In genomic region chr21:34707876-34708325, GRCh38 we compare ENCODE assay signal across 10 cellular contexts. TPM values are rescaled to one million over a fixed set of nuclear protein-coding genes. Genes with fewer than 3 reads are reported as not detected.
DNase-seq lines count a peak whose midpoint lies in the region; ATAC-seq and TF ChIP-seq lines count a peak whose summit lies in the region.
"Had no signal": no experiment of that assay in that cellular context is flagged by ENCODE, and none has a peak within 500 bp of the region (broad histone marks: within the 10 kb centered on the region; RNA-seq: fewer than 3 reads in every experiment).

No MANE protein-coding gene starts in this region.

- intact Hi-C loops in Caco-2 (cut with micrococcal nuclease; ENCODE audit: unreplicated experiment) = no loop called here

- H3K36me3 ChIP-seq in Caco-2 (ENCODE audit: control insufficient read depth, insufficient read depth, low read length) = no peaks in the 10 kb centered on the region

- POLR2A ChIA-PET in Caco-2 (lab: Charles Lee) = no interaction called here

- no peak for DNase-seq in activated CD4-positive, CD25-positive, alpha-beta regulatory T cell (lab: John Stamatoyannopoulos, UW)
- peak; percentile 81 for DNase-seq in activated CD8-positive, alpha-beta memory T cell treated with anti-CD3 and anti-CD28 coated beads, Interleukin-2, amount 10 ng/mL, durations not matched to agents 7 days and 5 days
- DNase-seq in stimulated activated naive B cell treated with anti-CD40 and anti-IgM and Interleukin-4, amounts not matched to agents 10 μg/mL and 1 μg/mL and 100 μg/mL, for 72 hours = peak; percentile 42
- DNase-seq in Caco-2 = no peak
- DNase-seq in progenitor cell of endocrine pancreas (ENCODE audit: low spot score, unreplicated experiment) = no peak

- H3K27me3 ChIP-seq in Caco-2 (replicated peaks; ENCODE audit: control insufficient read depth, insufficient read depth, low read length) = no peaks in the 10 kb centered on the region

- H3K9me3 Mint-ChIP-seq in activated CD8-positive, alpha-beta memory T cell treated with anti-CD3 and anti-CD28 coated beads, Interleukin-2, amount 10 ng/mL, durations not matched to agents 7 days and 5 days (ENCODE audit: low read depth) = no peaks in the 10 kb centered on the region
- H3K9me3 Mint-ChIP-seq in stimulated activated naive B cell treated with anti-CD40 and anti-IgM and Interleukin-4, amounts not matched to agents 10 μg/mL and 1 μg/mL and 100 μg/mL, for 72 hours = no peaks in the 10 kb centered on the region
- H3K9me3 Mint-ChIP-seq in Caco-2 (ENCODE audit: unreplicated experiment) (no peaks in the 10 kb centered on the region), progenitor cell of endocrine pancreas (ENCODE audit: low read depth) (no peaks in the 10 kb centered on the region)

- H3K4me3 Mint-ChIP-seq in activated CD8-positive, alpha-beta memory T cell treated with anti-CD3 and anti-CD28 coated beads, Interleukin-2, amount 10 ng/mL, durations not matched to agents 7 days and 5 days = no peak overlapping the region
- H3K4me3 Mint-ChIP-seq in stimulated activated naive B cell treated with anti-CD40 and anti-IgM and Interleukin-4, amounts not matched to agents 10 μg/mL and 1 μg/mL and 100 μg/mL, for 72 hours = no peak overlapping the region
- H3K4me3 Mint-ChIP-seq in Caco-2 (ENCODE audit: unreplicated experiment) (no peak overlapping the region), progenitor cell of endocrine pancreas (ENCODE audit: low read depth) (no peak overlapping the region)

- no peak overlapping the region for H3K4me3 ChIP-seq in Caco-2 (ENCODE audit: low read depth, low read length)

- H3K27ac Mint-ChIP-seq in activated CD8-positive, alpha-beta memory T cell treated with anti-CD3 and anti-CD28 coated beads, Interleukin-2, amount 10 ng/mL, durations not matched to agents 7 days and 5 days = peak overlapping the region; percentile 47
- H3K27ac Mint-ChIP-seq in stimulated activated naive B cell treated with anti-CD40 and anti-IgM and Interleukin-4, amounts not matched to agents 10 μg/mL and 1 μg/mL and 100 μg/mL, for 72 hours = peak overlapping the region; percentile 26
- H3K27ac Mint-ChIP-seq in Caco-2 (ENCODE audit: unreplicated experiment) (no peak overlapping the region), progenitor cell of endocrine pancreas (no peak overlapping the region)

- H3K9me3 ChIP-seq in Caco-2 = no peaks in the 10 kb centered on the region

- peaks cover 80% of the 10 kb centered on the region for H3K27me3 Mint-ChIP-seq in activated CD8-positive, alpha-beta memory T cell treated with anti-CD3 and anti-CD28 coated beads, Interleukin-2, amount 10 ng/mL, durations not matched to agents 7 days and 5 days
- peaks cover 22 to 23% of the 10 kb centered on the region in 2 donors for H3K27me3 Mint-ChIP-seq in stimulated activated naive B cell treated with anti-CD40 and anti-IgM and Interleukin-4, amounts not matched to agents 10 μg/mL and 1 μg/mL and 100 μg/mL, for 72 hours
- H3K27me3 Mint-ChIP-seq in Caco-2 (ENCODE audit: insufficient read depth, unreplicated experiment) = no peaks in the 10 kb centered on the region
- peaks cover 5% of the 10 kb centered on the region for H3K27me3 Mint-ChIP-seq in progenitor cell of endocrine pancreas

- BruUV-seq in Caco-2 (replicated peaks; lab: Mats Ljungman, UMichigan) = no TSS peak

- no peak for TF ChIP-seq CTCF in Caco-2 (IDR thresholded peaks at IDR 0.05; ENCODE audit: insufficient read depth in 1 of 2, low read depth in 1 of 2, low read length in 1 of 2, severe bottlenecking in 1 of 2, unreplicated experiment in 1 of 2)
- TF ChIP-seq CTCF in progenitor cell of endocrine pancreas (IDR thresholded peaks at IDR 0.05; ENCODE audit: unreplicated experiment) = no peak

- CTCF ChIA-PET in activated CD8-positive, alpha-beta memory T cell treated with anti-CD3 and anti-CD28 coated beads, Interleukin-2, amount 10 ng/mL, durations not matched to agents 7 days and 5 days (lab: Charles Lee) = interaction anchor here (0.7 to 5.6 kb wide), 4 partner anchors 14 to 56 kb away, joined by 3 to 25 read pairs (median 6); no protein-coding TSS in a partner anchor
- CTCF ChIA-PET in Caco-2 (lab: Charles Lee) = no interaction called here

- ATAC-seq in activated CD4-positive, CD25-positive, alpha-beta regulatory T cell treated with anti-CD3 and anti-CD28 coated beads, Interleukin-2, amount 50 U/mL, for 24 hours = peak; percentile 90 to 93
- ATAC-seq in HG03135 (IDR thresholded peaks at IDR 0.05; ENCODE audit: unreplicated experiment) (peak; percentile 92), HG03196 (IDR thresholded peaks at IDR 0.05; ENCODE audit: unreplicated experiment) (no peak)
- peak; percentile 92 for ATAC-seq in activated CD8-positive, alpha-beta memory T cell treated with anti-CD3 and anti-CD28 coated beads, Interleukin-2, amount 10 ng/mL, durations not matched to agents 7 days and 5 days
- peak; percentile 99 to 100 for ATAC-seq in stimulated activated naive B cell treated with anti-CD40 and anti-IgM and Interleukin-4, amounts not matched to agents 10 μg/mL and 1 μg/mL and 100 μg/mL, for 72 hours (replicated peaks)
- ATAC-seq: left lobe of liver had no signal

- no peaks in the 10 kb centered on the region for H3K4me1 ChIP-seq in Caco-2

- peaks cover 25% of the 10 kb centered on the region for H3K4me1 Mint-ChIP-seq in activated CD8-positive, alpha-beta memory T cell treated with anti-CD3 and anti-CD28 coated beads, Interleukin-2, amount 10 ng/mL, durations not matched to agents 7 days and 5 days
- peaks cover 6 to 9% of the 10 kb centered on the region in 2 donors for H3K4me1 Mint-ChIP-seq in stimulated activated naive B cell treated with anti-CD40 and anti-IgM and Interleukin-4, amounts not matched to agents 10 μg/mL and 1 μg/mL and 100 μg/mL, for 72 hours
- H3K4me1 Mint-ChIP-seq in Caco-2 (ENCODE audit: low read depth, unreplicated experiment) (no peaks in the 10 kb centered on the region), progenitor cell of endocrine pancreas (ENCODE audit: low read depth) (no peaks in the 10 kb centered on the region)

- peaks cover 1% of the 10 kb centered on the region for H3K36me3 Mint-ChIP-seq in activated CD8-positive, alpha-beta memory T cell treated with anti-CD3 and anti-CD28 coated beads, Interleukin-2, amount 10 ng/mL, durations not matched to agents 7 days and 5 days
- peaks cover 0 to 3% of the 10 kb centered on the region in 2 donors for H3K36me3 Mint-ChIP-seq in stimulated activated naive B cell treated with anti-CD40 and anti-IgM and Interleukin-4, amounts not matched to agents 10 μg/mL and 1 μg/mL and 100 μg/mL, for 72 hours
- H3K36me3 Mint-ChIP-seq in Caco-2 (ENCODE audit: insufficient read depth, unreplicated experiment) = no peaks in the 10 kb centered on the region
- H3K36me3 Mint-ChIP-seq in progenitor cell of endocrine pancreas (ENCODE audit: insufficient read depth) = peaks cover 13% of the 10 kb centered on the region

RNA-seq across cellular contexts. Expression of gene CLIC6, which starts 39.1 kb away (rescaled TPM):
- total RNA-seq in activated CD8-positive, alpha-beta memory T cell treated with anti-CD3 and anti-CD28 coated beads, Interleukin-2, amount 10 ng/mL, durations not matched to agents 7 days and 5 days = under 1 TPM in 1 of 2 experiments, not detected in 1; 0.47 TPM
- not detected in 2 replicates for total RNA-seq in Caco-2 (2022)
- 14.1 and 16.3 TPM in 2 replicates for total RNA-seq in progenitor cell of endocrine pancreas
- total RNA-seq: LHCN-M2 had no signal

Comparison
In these comparisons a context has a peak if more than half of its experiments do, and no peak if none do; other contexts are left out.
1. DNase-seq: peak in activated CD8-positive, alpha-beta memory T cell treated with anti-CD3 and anti-CD28 coated beads, Interleukin-2, amount 10 ng/mL, durations not matched to agents 7 days and 5 days (single experiment) and stimulated activated naive B cell treated with anti-CD40 and anti-IgM and Interleukin-4, amounts not matched to agents 10 μg/mL and 1 μg/mL and 100 μg/mL, for 72 hours (single experiment); none in activated CD4-positive, CD25-positive, alpha-beta regulatory T cell (0 of 4), Caco-2 (0 of 2) and progenitor cell of endocrine pancreas (single experiment).
2. H3K27ac Mint-ChIP-seq: peak in activated CD8-positive, alpha-beta memory T cell treated with anti-CD3 and anti-CD28 coated beads, Interleukin-2, amount 10 ng/mL, durations not matched to agents 7 days and 5 days (single experiment) and stimulated activated naive B cell treated with anti-CD40 and anti-IgM and Interleukin-4, amounts not matched to agents 10 μg/mL and 1 μg/mL and 100 μg/mL, for 72 hours (single experiment); none in Caco-2 (single experiment) and progenitor cell of endocrine pancreas (single experiment).
3. RNA of gene CLIC6, which starts 39.1 kb away (total RNA-seq): 14.1 to 16.3 TPM in progenitor cell of endocrine pancreas; 0.47 TPM in activated CD8-positive, alpha-beta memory T cell treated with anti-CD3 and anti-CD28 coated beads, Interleukin-2, amount 10 ng/mL, durations not matched to agents 7 days and 5 days and not detected in Caco-2; every median in the first group is over 10 times any median in the second.